1 cellular context compared by ENCODE assay signal in the genomic region with DNA sequence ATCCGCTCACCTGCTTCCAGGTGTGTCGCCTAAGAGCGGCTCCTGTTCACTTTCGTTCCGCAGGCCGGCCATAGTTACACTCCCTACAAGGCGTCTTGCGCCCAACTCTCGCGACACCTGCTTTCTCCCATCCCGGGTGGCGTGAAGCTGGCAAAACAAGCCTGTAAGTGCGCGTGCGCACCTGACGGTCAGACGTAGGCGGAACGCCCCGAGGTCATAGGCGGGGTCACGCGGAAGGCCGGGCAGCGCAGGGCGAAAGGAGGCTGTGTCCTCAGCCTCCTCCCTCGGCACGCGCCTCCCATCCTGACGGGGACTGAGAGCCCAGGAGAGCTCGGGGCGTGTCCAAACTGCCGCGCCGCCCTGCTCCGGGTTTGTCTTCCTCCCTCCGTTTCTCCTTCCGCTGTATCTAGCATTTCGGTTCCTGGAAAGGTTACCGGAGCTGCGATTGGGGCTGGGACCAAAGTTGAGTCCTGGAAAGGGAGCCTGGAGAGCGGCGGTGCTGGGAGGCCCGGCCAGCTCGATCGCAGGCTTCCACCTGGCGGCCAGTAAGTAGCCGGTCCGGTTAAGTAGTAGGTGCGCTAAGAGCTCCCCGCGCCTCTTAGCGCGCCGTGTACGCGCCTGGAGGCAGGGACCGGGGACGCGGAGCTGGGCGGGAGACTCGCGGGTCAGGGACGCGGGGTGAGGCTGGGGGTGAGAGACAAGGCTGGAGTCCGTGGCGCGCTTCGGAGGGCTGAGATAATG.
TF ChIP-seq lines count a peak whose summit lies in the region.

A gene (plus strand): TSS at position 345 of the 741 bp plus-strand sequence. CDS start 17,550 bp downstream, outside the sequence.
A gene with protein sequence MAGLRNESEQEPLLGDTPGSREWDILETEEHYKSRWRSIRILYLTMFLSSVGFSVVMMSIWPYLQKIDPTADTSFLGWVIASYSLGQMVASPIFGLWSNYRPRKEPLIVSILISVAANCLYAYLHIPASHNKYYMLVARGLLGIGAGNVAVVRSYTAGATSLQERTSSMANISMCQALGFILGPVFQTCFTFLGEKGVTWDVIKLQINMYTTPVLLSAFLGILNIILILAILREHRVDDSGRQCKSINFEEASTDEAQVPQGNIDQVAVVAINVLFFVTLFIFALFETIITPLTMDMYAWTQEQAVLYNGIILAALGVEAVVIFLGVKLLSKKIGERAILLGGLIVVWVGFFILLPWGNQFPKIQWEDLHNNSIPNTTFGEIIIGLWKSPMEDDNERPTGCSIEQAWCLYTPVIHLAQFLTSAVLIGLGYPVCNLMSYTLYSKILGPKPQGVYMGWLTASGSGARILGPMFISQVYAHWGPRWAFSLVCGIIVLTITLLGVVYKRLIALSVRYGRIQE (minus strand): TSS at position 112 of the 741 bp plus-strand sequence. CDS start 40 bp downstream, at position 72.

TF ChIP-seq in HEK293, 187 proteins besides CTCF, POLR2A, EP300 and RAD21 (continued from another document and continues in another):
- no peak for TF ChIP-seq MEIS1 (CRISPR knock-in tag; IDR thresholded peaks at IDR 0.05; ENCODE audit: borderline replicate concordance)
- TF ChIP-seq ZNF571 (tag by site-specific recombination; IDR thresholded peaks at IDR 0.05), result no peak
- peak; percentile 88 for TF ChIP-seq ZNF341 (tag by site-specific recombination; IDR thresholded peaks at IDR 0.05; ENCODE audit: low read depth)
- no peak for TF ChIP-seq ZBTB1 (tag by site-specific recombination; IDR thresholded peaks at IDR 0.05)
- peak; percentile 75; the same call in 1 of the 2 replicates for TF ChIP-seq GLIS2 (tag by site-specific recombination; IDR thresholded peaks at IDR 0.05)
- TF ChIP-seq ZNF169 (tag by site-specific recombination; IDR thresholded peaks at IDR 0.05), result no peak
- TF ChIP-seq ZNF626 (tag by site-specific recombination; IDR thresholded peaks at IDR 0.05), result no peak
- TF ChIP-seq, protein P1, sequence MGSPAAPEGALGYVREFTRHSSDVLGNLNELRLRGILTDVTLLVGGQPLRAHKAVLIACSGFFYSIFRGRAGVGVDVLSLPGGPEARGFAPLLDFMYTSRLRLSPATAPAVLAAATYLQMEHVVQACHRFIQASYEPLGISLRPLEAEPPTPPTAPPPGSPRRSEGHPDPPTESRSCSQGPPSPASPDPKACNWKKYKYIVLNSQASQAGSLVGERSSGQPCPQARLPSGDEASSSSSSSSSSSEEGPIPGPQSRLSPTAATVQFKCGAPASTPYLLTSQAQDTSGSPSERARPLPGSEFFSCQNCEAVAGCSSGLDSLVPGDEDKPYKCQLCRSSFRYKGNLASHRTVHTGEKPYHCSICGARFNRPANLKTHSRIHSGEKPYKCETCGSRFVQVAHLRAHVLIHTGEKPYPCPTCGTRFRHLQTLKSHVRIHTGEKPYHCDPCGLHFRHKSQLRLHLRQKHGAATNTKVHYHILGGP (tag by site-specific recombination; IDR thresholded peaks at IDR 0.05), result no peak; the same call in 1 of the 2 replicates
- no peak for TF ChIP-seq ZNF138 (tag by site-specific recombination; IDR thresholded peaks at IDR 0.05; ENCODE audit: borderline replicate concordance)
- TF ChIP-seq ZNF133 (tag by site-specific recombination; IDR thresholded peaks at IDR 0.05), result no peak
- TF ChIP-seq, protein P2, sequence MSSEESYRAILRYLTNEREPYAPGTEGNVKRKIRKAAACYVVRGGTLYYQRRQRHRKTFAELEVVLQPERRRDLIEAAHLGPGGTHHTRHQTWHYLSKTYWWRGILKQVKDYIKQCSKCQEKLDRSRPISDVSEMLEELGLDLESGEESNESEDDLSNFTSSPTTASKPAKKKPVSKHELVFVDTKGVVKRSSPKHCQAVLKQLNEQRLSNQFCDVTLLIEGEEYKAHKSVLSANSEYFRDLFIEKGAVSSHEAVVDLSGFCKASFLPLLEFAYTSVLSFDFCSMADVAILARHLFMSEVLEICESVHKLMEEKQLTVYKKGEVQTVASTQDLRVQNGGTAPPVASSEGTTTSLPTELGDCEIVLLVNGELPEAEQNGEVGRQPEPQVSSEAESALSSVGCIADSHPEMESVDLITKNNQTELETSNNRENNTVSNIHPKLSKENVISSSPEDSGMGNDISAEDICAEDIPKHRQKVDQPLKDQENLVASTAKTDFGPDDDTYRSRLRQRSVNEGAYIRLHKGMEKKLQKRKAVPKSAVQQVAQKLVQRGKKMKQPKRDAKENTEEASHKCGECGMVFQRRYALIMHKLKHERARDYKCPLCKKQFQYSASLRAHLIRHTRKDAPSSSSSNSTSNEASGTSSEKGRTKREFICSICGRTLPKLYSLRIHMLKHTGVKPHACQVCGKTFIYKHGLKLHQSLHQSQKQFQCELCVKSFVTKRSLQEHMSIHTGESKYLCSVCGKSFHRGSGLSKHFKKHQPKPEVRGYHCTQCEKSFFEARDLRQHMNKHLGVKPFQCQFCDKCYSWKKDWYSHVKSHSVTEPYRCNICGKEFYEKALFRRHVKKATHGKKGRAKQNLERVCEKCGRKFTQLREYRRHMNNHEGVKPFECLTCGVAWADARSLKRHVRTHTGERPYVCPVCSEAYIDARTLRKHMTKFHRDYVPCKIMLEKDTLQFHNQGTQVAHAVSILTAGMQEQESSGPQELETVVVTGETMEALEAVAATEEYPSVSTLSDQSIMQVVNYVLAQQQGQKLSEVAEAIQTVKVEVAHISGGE (tag by site-specific recombination; conservative IDR thresholded peaks at IDR 0.05; ENCODE audit: low read depth), result peak; percentile 74
- TF ChIP-seq, protein P3, sequence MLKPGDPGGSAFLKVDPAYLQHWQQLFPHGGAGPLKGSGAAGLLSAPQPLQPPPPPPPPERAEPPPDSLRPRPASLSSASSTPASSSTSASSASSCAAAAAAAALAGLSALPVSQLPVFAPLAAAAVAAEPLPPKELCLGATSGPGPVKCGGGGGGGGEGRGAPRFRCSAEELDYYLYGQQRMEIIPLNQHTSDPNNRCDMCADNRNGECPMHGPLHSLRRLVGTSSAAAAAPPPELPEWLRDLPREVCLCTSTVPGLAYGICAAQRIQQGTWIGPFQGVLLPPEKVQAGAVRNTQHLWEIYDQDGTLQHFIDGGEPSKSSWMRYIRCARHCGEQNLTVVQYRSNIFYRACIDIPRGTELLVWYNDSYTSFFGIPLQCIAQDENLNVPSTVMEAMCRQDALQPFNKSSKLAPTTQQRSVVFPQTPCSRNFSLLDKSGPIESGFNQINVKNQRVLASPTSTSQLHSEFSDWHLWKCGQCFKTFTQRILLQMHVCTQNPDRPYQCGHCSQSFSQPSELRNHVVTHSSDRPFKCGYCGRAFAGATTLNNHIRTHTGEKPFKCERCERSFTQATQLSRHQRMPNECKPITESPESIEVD (tag by site-specific recombination; IDR thresholded peaks at IDR 0.05), result no peak
- TF ChIP-seq ZNF677 (tag by site-specific recombination; IDR thresholded peaks at IDR 0.05), result no peak
- TF ChIP-seq ZIC2 (tag by site-specific recombination; IDR thresholded peaks at IDR 0.05), result no peak
- 0 out of 2 replicates have a peak, but pooled peaks have one; percentile 35 for TF ChIP-seq REPIN1 (tag by site-specific recombination; IDR thresholded peaks at IDR 0.05; ENCODE audit: low read depth)
- TF ChIP-seq, protein P4, sequence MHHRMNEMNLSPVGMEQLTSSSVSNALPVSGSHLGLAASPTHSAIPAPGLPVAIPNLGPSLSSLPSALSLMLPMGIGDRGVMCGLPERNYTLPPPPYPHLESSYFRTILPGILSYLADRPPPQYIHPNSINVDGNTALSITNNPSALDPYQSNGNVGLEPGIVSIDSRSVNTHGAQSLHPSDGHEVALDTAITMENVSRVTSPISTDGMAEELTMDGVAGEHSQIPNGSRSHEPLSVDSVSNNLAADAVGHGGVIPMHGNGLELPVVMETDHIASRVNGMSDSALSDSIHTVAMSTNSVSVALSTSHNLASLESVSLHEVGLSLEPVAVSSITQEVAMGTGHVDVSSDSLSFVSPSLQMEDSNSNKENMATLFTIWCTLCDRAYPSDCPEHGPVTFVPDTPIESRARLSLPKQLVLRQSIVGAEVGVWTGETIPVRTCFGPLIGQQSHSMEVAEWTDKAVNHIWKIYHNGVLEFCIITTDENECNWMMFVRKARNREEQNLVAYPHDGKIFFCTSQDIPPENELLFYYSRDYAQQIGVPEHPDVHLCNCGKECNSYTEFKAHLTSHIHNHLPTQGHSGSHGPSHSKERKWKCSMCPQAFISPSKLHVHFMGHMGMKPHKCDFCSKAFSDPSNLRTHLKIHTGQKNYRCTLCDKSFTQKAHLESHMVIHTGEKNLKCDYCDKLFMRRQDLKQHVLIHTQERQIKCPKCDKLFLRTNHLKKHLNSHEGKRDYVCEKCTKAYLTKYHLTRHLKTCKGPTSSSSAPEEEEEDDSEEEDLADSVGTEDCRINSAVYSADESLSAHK (tag by site-specific recombination; IDR thresholded peaks at IDR 0.05), result no peak
- TF ChIP-seq, protein P5, sequence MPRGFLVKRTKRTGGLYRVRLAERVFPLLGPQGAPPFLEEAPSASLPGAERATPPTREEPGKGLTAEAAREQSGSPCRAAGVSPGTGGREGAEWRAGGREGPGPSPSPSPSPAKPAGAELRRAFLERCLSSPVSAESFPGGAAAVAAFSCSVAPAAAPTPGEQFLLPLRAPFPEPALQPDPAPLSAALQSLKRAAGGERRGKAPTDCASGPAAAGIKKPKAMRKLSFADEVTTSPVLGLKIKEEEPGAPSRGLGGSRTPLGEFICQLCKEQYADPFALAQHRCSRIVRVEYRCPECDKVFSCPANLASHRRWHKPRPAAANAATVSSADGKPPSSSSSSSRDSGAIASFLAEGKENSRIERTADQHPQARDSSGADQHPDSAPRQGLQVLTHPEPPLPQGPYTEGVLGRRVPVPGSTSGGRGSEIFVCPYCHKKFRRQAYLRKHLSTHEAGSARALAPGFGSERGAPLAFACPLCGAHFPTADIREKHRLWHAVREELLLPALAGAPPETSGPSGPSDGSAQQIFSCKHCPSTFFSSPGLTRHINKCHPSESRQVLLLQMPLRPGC (tag by site-specific recombination; IDR thresholded peaks at IDR 0.05), result 0 out of 2 replicates have a peak, but pooled peaks have one; percentile 16
- TF ChIP-seq, protein P6, sequence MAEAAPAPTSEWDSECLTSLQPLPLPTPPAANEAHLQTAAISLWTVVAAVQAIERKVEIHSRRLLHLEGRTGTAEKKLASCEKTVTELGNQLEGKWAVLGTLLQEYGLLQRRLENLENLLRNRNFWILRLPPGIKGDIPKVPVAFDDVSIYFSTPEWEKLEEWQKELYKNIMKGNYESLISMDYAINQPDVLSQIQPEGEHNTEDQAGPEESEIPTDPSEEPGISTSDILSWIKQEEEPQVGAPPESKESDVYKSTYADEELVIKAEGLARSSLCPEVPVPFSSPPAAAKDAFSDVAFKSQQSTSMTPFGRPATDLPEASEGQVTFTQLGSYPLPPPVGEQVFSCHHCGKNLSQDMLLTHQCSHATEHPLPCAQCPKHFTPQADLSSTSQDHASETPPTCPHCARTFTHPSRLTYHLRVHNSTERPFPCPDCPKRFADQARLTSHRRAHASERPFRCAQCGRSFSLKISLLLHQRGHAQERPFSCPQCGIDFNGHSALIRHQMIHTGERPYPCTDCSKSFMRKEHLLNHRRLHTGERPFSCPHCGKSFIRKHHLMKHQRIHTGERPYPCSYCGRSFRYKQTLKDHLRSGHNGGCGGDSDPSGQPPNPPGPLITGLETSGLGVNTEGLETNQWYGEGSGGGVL (tag by site-specific recombination; IDR thresholded peaks at IDR 0.05), result peak; percentile 39; the same call in 1 of the 2 replicates
- TF ChIP-seq ZNF174 (tag by site-specific recombination; IDR thresholded peaks at IDR 0.05), result no peak
- no peak for TF ChIP-seq ZNF560 (tag by site-specific recombination; IDR thresholded peaks at IDR 0.05; ENCODE audit: borderline replicate concordance)
- TF ChIP-seq, protein P7, sequence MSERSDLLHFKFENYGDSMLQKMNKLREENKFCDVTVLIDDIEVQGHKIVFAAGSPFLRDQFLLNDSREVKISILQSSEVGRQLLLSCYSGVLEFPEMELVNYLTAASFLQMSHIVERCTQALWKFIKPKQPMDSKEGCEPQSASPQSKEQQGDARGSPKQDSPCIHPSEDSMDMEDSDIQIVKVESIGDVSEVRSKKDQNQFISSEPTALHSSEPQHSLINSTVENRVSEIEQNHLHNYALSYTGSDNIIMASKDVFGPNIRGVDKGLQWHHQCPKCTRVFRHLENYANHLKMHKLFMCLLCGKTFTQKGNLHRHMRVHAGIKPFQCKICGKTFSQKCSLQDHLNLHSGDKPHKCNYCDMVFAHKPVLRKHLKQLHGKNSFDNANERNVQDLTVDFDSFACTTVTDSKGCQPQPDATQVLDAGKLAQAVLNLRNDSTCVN (tag by site-specific recombination; optimal IDR thresholded peaks at IDR 0.05), result peak; percentile 94
- TF ChIP-seq YY2 (tag by site-specific recombination; IDR thresholded peaks at IDR 0.05), result peak; percentile 72
- no peak for TF ChIP-seq ZNF302 (tag by site-specific recombination; IDR thresholded peaks at IDR 0.05; ENCODE audit: low read depth)
- TF ChIP-seq ZNF747 (tag by site-specific recombination; IDR thresholded peaks at IDR 0.05), result no peak
- no peak; the same call in 1 of the 2 replicates for TF ChIP-seq ZFP69B (tag by site-specific recombination; IDR thresholded peaks at IDR 0.05)
- no peak for TF ChIP-seq ZNF837 (tag by site-specific recombination; IDR thresholded peaks at IDR 0.05)
- TF ChIP-seq, protein P8, sequence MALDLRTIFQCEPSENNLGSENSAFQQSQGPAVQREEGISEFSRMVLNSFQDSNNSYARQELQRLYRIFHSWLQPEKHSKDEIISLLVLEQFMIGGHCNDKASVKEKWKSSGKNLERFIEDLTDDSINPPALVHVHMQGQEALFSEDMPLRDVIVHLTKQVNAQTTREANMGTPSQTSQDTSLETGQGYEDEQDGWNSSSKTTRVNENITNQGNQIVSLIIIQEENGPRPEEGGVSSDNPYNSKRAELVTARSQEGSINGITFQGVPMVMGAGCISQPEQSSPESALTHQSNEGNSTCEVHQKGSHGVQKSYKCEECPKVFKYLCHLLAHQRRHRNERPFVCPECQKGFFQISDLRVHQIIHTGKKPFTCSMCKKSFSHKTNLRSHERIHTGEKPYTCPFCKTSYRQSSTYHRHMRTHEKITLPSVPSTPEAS (tag by site-specific recombination; IDR thresholded peaks at IDR 0.05), result no peak
- TF ChIP-seq TCF7L2 (IDR thresholded peaks at IDR 0.05; ENCODE audit: borderline replicate concordance, low read depth, low read length), result no peak
- TF ChIP-seq ZEB2 (tag by site-specific recombination; IDR thresholded peaks at IDR 0.05), result peak; percentile 86
- TF ChIP-seq ZNF416 (tag by site-specific recombination; IDR thresholded peaks at IDR 0.05), result no peak
- no peak for TF ChIP-seq ZNF549 (tag by site-specific recombination; IDR thresholded peaks at IDR 0.05)
- TF ChIP-seq ZNF510 (tag by site-specific recombination; IDR thresholded peaks at IDR 0.05; ENCODE audit: insufficient replicate concordance), result no peak
- TF ChIP-seq, protein P9, sequence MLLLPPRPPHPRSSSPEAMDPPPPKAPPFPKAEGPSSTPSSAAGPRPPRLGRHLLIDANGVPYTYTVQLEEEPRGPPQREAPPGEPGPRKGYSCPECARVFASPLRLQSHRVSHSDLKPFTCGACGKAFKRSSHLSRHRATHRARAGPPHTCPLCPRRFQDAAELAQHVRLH (tag by site-specific recombination; IDR thresholded peaks at IDR 0.05), result no peak
- no peak for TF ChIP-seq OSR2 (tag by site-specific recombination; IDR thresholded peaks at IDR 0.05)
- peak; percentile 76 for TF ChIP-seq SP7 (tag by site-specific recombination; IDR thresholded peaks at IDR 0.05)
- TF ChIP-seq ZNF223 (tag by site-specific recombination; IDR thresholded peaks at IDR 0.05), result no peak
- no peak for TF ChIP-seq ZNF354C (tag by site-specific recombination; IDR thresholded peaks at IDR 0.05; ENCODE audit: borderline replicate concordance, low read depth)
- TF ChIP-seq, protein P10, sequence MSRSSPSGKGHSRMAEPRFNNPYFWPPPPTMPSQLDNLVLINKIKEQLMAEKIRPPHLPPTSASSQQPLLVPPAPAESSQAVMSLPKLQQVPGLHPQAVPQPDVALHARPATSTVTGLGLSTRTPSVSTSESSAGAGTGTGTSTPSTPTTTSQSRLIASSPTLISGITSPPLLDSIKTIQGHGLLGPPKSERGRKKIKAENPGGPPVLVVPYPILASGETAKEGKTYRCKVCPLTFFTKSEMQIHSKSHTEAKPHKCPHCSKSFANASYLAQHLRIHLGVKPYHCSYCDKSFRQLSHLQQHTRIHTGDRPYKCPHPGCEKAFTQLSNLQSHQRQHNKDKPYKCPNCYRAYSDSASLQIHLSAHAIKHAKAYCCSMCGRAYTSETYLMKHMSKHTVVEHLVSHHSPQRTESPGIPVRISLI (tag by site-specific recombination; IDR thresholded peaks at IDR 0.05), result no peak
